In the genomic region with DNA sequence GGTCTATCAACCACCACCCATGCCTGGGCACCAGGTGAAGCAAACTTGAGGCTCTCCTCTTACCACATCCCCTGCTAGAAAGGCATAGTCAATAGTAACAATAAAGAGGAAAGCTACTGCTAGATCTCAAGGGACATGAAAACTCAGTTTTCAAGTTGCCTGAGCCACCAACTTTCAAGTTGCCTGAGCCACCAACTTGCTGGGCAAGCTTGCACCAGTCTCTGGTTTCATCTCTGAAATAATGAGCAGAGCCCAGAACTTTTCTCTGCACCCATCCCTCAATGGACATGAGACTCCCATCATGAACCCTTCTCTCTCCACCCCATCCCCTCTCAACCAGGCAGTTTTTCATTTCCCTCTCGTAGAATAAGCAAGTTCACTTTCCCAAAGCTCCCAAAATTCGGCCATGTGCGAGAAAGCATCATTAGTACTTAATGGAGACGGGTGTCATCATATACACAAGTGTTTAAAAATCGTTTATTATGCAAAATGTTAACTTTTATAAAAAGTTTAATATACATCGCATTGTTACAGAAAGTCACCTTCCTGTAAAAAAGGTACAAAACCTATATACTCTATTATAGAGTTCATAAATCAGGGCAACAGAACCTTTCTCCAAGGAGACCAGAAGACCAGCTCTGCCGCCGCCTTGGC, we compare ENCODE assay signal across 8 cellular contexts. TPM values are rescaled to one million over a fixed set of nuclear protein-coding genes. Genes with fewer than 3 reads are reported as not detected.
DNase-seq lines count a peak whose midpoint lies in the region; ATAC-seq and TF ChIP-seq lines count a peak whose summit lies in the region.

No MANE protein-coding gene starts in this region.

- no peak for ATAC-seq in GM21619 (IDR thresholded peaks at IDR 0.05; ENCODE audit: unreplicated experiment)

- CTCF ChIA-PET in CD4-positive, alpha-beta memory T cell (lab: Charles Lee; ENCODE audit: partially characterized antibody), result interaction anchor here (0.7 to 30.0 kb wide), 9 partner anchors 13 to 79 kb away, joined by 3 to 1081 read pairs (median 5); no protein-coding TSS in a partner anchor

- no peaks in the 10 kb centered on the region for H3K27me3 Mint-ChIP-seq in CD4-positive, alpha-beta memory T cell

- no peak overlapping the region for H2AFZ ChIP-seq in OCI-LY3 (ENCODE audit: low read depth, low read length)
- H2AFZ ChIP-seq in neuron (ENCODE audit: low read depth, low read length), result no peak overlapping the region

- peak overlapping the region; percentile 87 to 97 (median 96) for H3K4me3 Mint-ChIP-seq in CD4-positive, alpha-beta memory T cell

- H3K27ac Mint-ChIP-seq in CD4-positive, alpha-beta memory T cell, result peak overlapping the region; percentile 74 to 97 (median 90)

- H3K4me1 Mint-ChIP-seq in CD4-positive, alpha-beta memory T cell, result peaks cover 38 to 91% (median 61%) of the 10 kb centered on the region in 4 donors

- no peak for DNase-seq in CD4-positive, alpha-beta memory T cell
- DNase-seq in effector memory CD4-positive, alpha-beta T cell, result no peak
- DNase-seq in effector CD4-positive, alpha-beta T cell, result no peak
- no peak for DNase-seq in ACHN
- no peak for DNase-seq in midbrain (lab: John Stamatoyannopoulos, UW)

- H3K79me2 ChIP-seq in OCI-LY3 (ENCODE audit: low read length), result 0 out of 2 replicates have a peak, but pooled peaks cover 3% of the 10 kb centered on the region

- H3K4me1 ChIP-seq in CD4-positive, alpha-beta memory T cell (ENCODE audit: insufficient read depth, low read length), result peaks cover 61% of the 10 kb centered on the region
- H3K4me1 ChIP-seq in OCI-LY3 (ENCODE audit: low read length) (peaks cover 60% of the 10 kb centered on the region), neuron (ENCODE audit: insufficient read depth, low read length) (peaks cover 62% of the 10 kb centered on the region)
- peaks cover 36% of the 10 kb centered on the region for H3K4me1 ChIP-seq in effector memory CD4-positive, alpha-beta T cell (ENCODE audit: control insufficient read depth, insufficient read depth, low read length, poor library complexity, severe bottlenecking)

- peaks cover 3 to 11% of the 10 kb centered on the region in 2 donors for H3K36me3 Mint-ChIP-seq in CD4-positive, alpha-beta memory T cell

- intact Hi-C loops in CD4-positive, alpha-beta memory T cell (cut with micrococcal nuclease), result loop anchor here (2.0 kb wide), 2 partner anchors 27 to 43 kb away; a partner anchor contains a TSS

- TF ChIP-seq CTCF in OCI-LY3 (IDR thresholded peaks at IDR 0.05; ENCODE audit: low read depth, low read length), result no peak

- H3K36me3 ChIP-seq in CD4-positive, alpha-beta memory T cell (ENCODE audit: insufficient read depth, low read length), result no peaks in the 10 kb centered on the region
- H3K36me3 ChIP-seq in OCI-LY3 (replicated peaks; ENCODE audit: low read depth, low read length), result peaks cover 4% of the 10 kb centered on the region
- H3K36me3 ChIP-seq in effector memory CD4-positive, alpha-beta T cell (ENCODE audit: control insufficient read depth, insufficient read depth, low read length), result no peaks in the 10 kb centered on the region
- H3K36me3 ChIP-seq in neuron (ENCODE audit: insufficient read depth, low read length), result peaks cover 2% of the 10 kb centered on the region

- no peaks in the 10 kb centered on the region for H3K27me3 ChIP-seq in CD4-positive, alpha-beta memory T cell (ENCODE audit: insufficient read depth, low read length)
- peaks cover 22% of the 10 kb centered on the region for H3K27me3 ChIP-seq in OCI-LY3 (ENCODE audit: low read depth, low read length)
- H3K27me3 ChIP-seq in effector memory CD4-positive, alpha-beta T cell (replicated peaks; ENCODE audit: control insufficient read depth, insufficient read depth, low read length, poor library complexity, severe bottlenecking), result no peaks in the 10 kb centered on the region
- no peaks in the 10 kb centered on the region for H3K27me3 ChIP-seq in neuron (ENCODE audit: insufficient read depth, low read length)

- peak overlapping the region; percentile 84 for H3K9ac ChIP-seq in OCI-LY3 (ENCODE audit: low read length)

- H3K9me3 ChIP-seq in CD4-positive, alpha-beta memory T cell (ENCODE audit: control insufficient read depth in 1 of 2, low read length in 2 of 2), result no peaks in the 10 kb centered on the region
- H3K9me3 ChIP-seq in OCI-LY3 (ENCODE audit: insufficient read depth, low read length), result no peaks in the 10 kb centered on the region
- H3K9me3 ChIP-seq in effector memory CD4-positive, alpha-beta T cell (ENCODE audit: control insufficient read depth, low read length), result no peaks in the 10 kb centered on the region
- H3K9me3 ChIP-seq in neuron (ENCODE audit: low read length), result no peaks in the 10 kb centered on the region

- peak overlapping the region; percentile 66 for H3K27ac ChIP-seq in CD4-positive, alpha-beta memory T cell (ENCODE audit: low read depth, low read length)
- peak overlapping the region; percentile 46 for H3K27ac ChIP-seq in OCI-LY3 (ENCODE audit: low read length)
- peak overlapping the region; percentile 81 for H3K27ac ChIP-seq in effector memory CD4-positive, alpha-beta T cell (ENCODE audit: insufficient read depth, low read length, poor library complexity, severe bottlenecking)

- H3K4me2 ChIP-seq in OCI-LY3 (ENCODE audit: low read length), result peak overlapping the region; percentile 98

- H3K9me3 Mint-ChIP-seq in CD4-positive, alpha-beta memory T cell, result no peaks in the 10 kb centered on the region

- no peaks in the 10 kb centered on the region for H4K20me1 ChIP-seq in OCI-LY3 (ENCODE audit: insufficient read depth, low read length)

- H3K4me3 ChIP-seq in CD4-positive, alpha-beta memory T cell (ENCODE audit: low read length in 2 of 2), result peak overlapping the region; percentile 82 to 85
- peak overlapping the region; percentile 94 for H3K4me3 ChIP-seq in OCI-LY3 (ENCODE audit: low read length)
- peak overlapping the region; percentile 97 for H3K4me3 ChIP-seq in effector memory CD4-positive, alpha-beta T cell (ENCODE audit: insufficient read depth, low read depth, low read length, poor library complexity, severe bottlenecking)
- H3K4me3 ChIP-seq in neuron (ENCODE audit: low read length), result peak overlapping the region; percentile 90

- in situ Hi-C loops in ACHN (cut with HindIII; ENCODE audit: low pct_ligation_motif_present, low pct_unique_long_range_greater_than_20kb, low sequenced_read_pairs), result no loop called here

- POLR2A ChIA-PET in CD4-positive, alpha-beta memory T cell (lab: Charles Lee; ENCODE audit: partially characterized antibody), result interaction anchor here (0.7 to 21.6 kb wide), 15 partner anchors 9 to 135 kb away, joined by 3 to 616 read pairs (median 21); a partner anchor contains a TSS

RNA-seq across cellular contexts. Expression of a gene that starts 1.7 kb away (rescaled TPM):
- 10 to 100 TPM; 89.6 to 98.0 TPM for total RNA-seq in CD4-positive, alpha-beta memory T cell
- 10 to 100 TPM in 1 of 2 donors, 1 to 10 TPM in 1; 8.9 to 20.1 TPM for polyA plus RNA-seq in CD4-positive, alpha-beta memory T cell

RNA-seq across cellular contexts. Expression of a gene that starts 26.6 kb away (rescaled TPM):
- 1 to 10 TPM; 1.1 to 1.2 TPM for total RNA-seq in CD4-positive, alpha-beta memory T cell
- polyA plus RNA-seq in CD4-positive, alpha-beta memory T cell, result 1 to 10 TPM in 1 of 2 donors, under 1 TPM in 1; 0.69 to 1.1 TPM
